In the genomic region with DNA sequence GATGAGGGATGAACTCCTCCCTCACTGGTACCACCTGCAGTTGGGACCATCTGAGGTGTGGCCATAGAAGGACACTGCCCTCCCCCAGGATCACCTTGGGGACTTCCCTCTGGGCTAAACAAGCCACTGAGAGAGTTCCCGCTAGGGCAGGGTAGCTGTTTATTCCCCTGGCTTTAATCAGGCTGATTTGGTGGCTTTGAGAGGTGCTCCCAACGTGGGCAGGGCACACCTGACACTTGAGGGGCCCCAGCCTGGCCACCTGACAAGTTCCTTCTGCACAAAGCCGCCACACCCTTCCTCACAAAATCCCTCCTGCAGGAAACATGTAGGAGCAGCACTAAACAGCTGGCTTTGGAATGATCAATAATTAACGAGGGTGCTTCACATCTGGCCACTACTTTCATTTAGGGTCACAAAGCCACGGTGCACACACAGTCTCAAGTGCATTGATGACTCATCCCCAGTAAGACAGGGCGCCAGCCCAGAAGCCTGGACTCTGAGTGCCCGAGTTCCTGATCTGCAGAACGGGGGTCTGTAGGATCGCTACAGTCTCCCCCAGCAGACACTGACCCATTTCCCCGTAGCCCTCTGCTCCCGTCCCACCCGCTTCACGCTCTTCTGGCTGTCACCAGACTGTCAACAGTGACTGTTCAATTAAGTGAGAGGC, we compare ENCODE assay signal across 10 cellular contexts.
DNase-seq lines count a peak whose midpoint lies in the region; TF ChIP-seq lines count a peak whose summit lies in the region.
"Had no signal": no experiment of that assay in that cellular context is flagged by ENCODE, and none has a peak within 500 bp of the region (broad histone marks: within the 10 kb centered on the region; RNA-seq: fewer than 3 reads in every experiment).

No MANE protein-coding gene starts in this region.

- H3K4me1 ChIP-seq in esophagus squamous epithelium, result peaks cover 14 to 80% (median 32%) of the 10 kb centered on the region in 3 donors

- H3K9me3 ChIP-seq in esophagus squamous epithelium, result no peaks in the 10 kb centered on the region

- intact Hi-C loops in esophagus squamous epithelium (cut with DNase I), result no loop called here

- no peaks in the 10 kb centered on the region for H3K27me3 ChIP-seq in esophagus squamous epithelium

- H3K27ac ChIP-seq in esophagus squamous epithelium, result peak overlapping the region in 3 of 4 donors; percentile 61 to 88 (median 79)
- H3K27ac ChIP-seq in substantia nigra (ENCODE audit: low read depth, low read length, poor library complexity, severe bottlenecking), result no peak overlapping the region

- peak overlapping the region in 1 of 4 donors; percentile 24 for H3K4me3 ChIP-seq in esophagus squamous epithelium

- TF ChIP-seq POLR2A in esophagus squamous epithelium (IDR thresholded peaks at IDR 0.05), result no peak

- 42 to 45% methylated on average over 7 to 9 of the region's 13 CpGs for WGBS in esophagus squamous epithelium, 2 donors

- DNase-seq in Daoy (ENCODE audit: low read depth) (peak; percentile 51), LHCN-M2 (ENCODE audit: low read depth) (peak; percentile 48), esophagus squamous epithelium (lab: John Stamatoyannopoulos, UW) (no peak), renal cortical epithelial cell (ENCODE audit: low read depth) (peak; percentile 51), UCSD-AML1 (lab: John Stamatoyannopoulos, UW; ENCODE audit: unreplicated experiment) (no peak), substantia nigra (lab: John Stamatoyannopoulos, UW) (no peak), kidney glomerular epithelial cell (lab: John Stamatoyannopoulos, UW) (no peak), NCI-H1105 (lab: John Stamatoyannopoulos, UW) (no peak)
- DNase-seq: amniotic stem cell, NCI-H1694 had no signal

- TF ChIP-seq CTCF in esophagus squamous epithelium (IDR thresholded peaks at IDR 0.05), result no peak

- H3K36me3 ChIP-seq in esophagus squamous epithelium, result no peaks in the 10 kb centered on the region

Comparison
In these comparisons a context has a peak if more than half of its experiments do, and no peak if none do; other contexts are left out.
1. DNase-seq: peak in Daoy (single experiment), LHCN-M2 (single experiment) and renal cortical epithelial cell (single experiment); none in esophagus squamous epithelium (single experiment), UCSD-AML1 (single experiment), substantia nigra (0 of 49), kidney glomerular epithelial cell (single experiment) and NCI-H1105 (single experiment).